In genomic region chr22:20507253-20508066, GRCh38 we compare ENCODE assay signal across 1 cellular context.
TF ChIP-seq lines count a peak whose summit lies in the region.

TSS of gene MED15 (plus strand) at chr22:20507610. CDS start at chr22:20507679, 69 bp downstream.

TF ChIP-seq in GM12878, 131 proteins besides CTCF, POLR2A, EP300 and RAD21 (continued from another document and continues in another):
- peak; percentile 88 for TF ChIP-seq E4F1 (IDR thresholded peaks at IDR 0.05; ENCODE audit: borderline replicate concordance, partially characterized antibody)
- TF ChIP-seq HCFC1 (IDR thresholded peaks at IDR 0.05; ENCODE audit: low read length): peak; percentile 100
- peak; percentile 80 for TF ChIP-seq TCF12 (IDR thresholded peaks at IDR 0.05; ENCODE audit: low read depth, low read length)
- TF ChIP-seq ZBTB40 (IDR thresholded peaks at IDR 0.05; ENCODE audit: borderline replicate concordance): peak; percentile 96
- peak; percentile 44 for TF ChIP-seq MTA2 (IDR thresholded peaks at IDR 0.05; ENCODE audit: low read depth)
- TF ChIP-seq ETV6 (conservative IDR thresholded peaks at IDR 0.05 in 1 of 2, IDR thresholded peaks at IDR 0.05 in 1 of 2; ENCODE audit: borderline replicate concordance in 1 of 2, low read depth in 1 of 2): peak in 1 of 2 experiments; percentile 36; a peak in 1 of 4 replicates
- TF ChIP-seq ZNF687 (IDR thresholded peaks at IDR 0.05): no peak
- TF ChIP-seq CBFB (IDR thresholded peaks at IDR 0.05; ENCODE audit: low read depth): 0 out of 2 replicates have a peak, but pooled peaks have one; percentile 39
- peak; percentile 27; the same call in 1 of the 2 replicates for TF ChIP-seq SPI1 (IDR thresholded peaks at IDR 0.05; ENCODE audit: borderline replicate concordance, insufficient read depth, low read depth, low read length)
- peak; percentile 87 for TF ChIP-seq POLR2AphosphoS5 (IDR thresholded peaks at IDR 0.05; ENCODE audit: low read length)
- peak; percentile 99 for TF ChIP-seq SIX5 (IDR thresholded peaks at IDR 0.05; ENCODE audit: low read depth, low read length, severe bottlenecking)
- peak; percentile 39; the same call in 1 of the 2 replicates for TF ChIP-seq PKNOX1 (IDR thresholded peaks at IDR 0.05)
- TF ChIP-seq IRF4 (IDR thresholded peaks at IDR 0.05; ENCODE audit: low read depth, low read length): 0 out of 2 replicates have a peak, but pooled peaks have one; percentile 40
- TF ChIP-seq MLLT1 (IDR thresholded peaks at IDR 0.05): peak; percentile 76
- TF ChIP-seq TCF7 (IDR thresholded peaks at IDR 0.05; ENCODE audit: borderline replicate concordance): no peak
- TF ChIP-seq TCF3 (IDR thresholded peaks at IDR 0.05; ENCODE audit: borderline replicate concordance, insufficient read depth, low read depth, low read length): peak; percentile 71; the same call in 1 of the 2 replicates
- TF ChIP-seq SREBF1 (IDR thresholded peaks at IDR 0.05; ENCODE audit: low read length): peak; percentile 90
- TF ChIP-seq CBX5 (IDR thresholded peaks at IDR 0.05; ENCODE audit: low read depth): no peak
- TF ChIP-seq ATF3 (IDR thresholded peaks at IDR 0.05; ENCODE audit: borderline replicate concordance, extremely low read depth, low read depth, low read length): 0 out of 2 replicates have a peak, but pooled peaks have one; percentile 22
- TF ChIP-seq NKRF (conservative IDR thresholded peaks at IDR 0.05): peak; percentile 89
- peak; percentile 85 for TF ChIP-seq SIN3A (IDR thresholded peaks at IDR 0.05; ENCODE audit: low read depth, low read length)
- no peak for TF ChIP-seq STAT3 (IDR thresholded peaks at IDR 0.05; ENCODE audit: low read depth, low read length)
- 0 out of 2 replicates have a peak, but pooled peaks have one; percentile 36 for TF ChIP-seq DPF2 (IDR thresholded peaks at IDR 0.05)
- no peak for TF ChIP-seq SP1 (IDR thresholded peaks at IDR 0.05; ENCODE audit: low read depth, low read length)
- TF ChIP-seq HDGF (IDR thresholded peaks at IDR 0.05): peak; percentile 68; the same call in 1 of the 2 replicates
- peak; percentile 78 for TF ChIP-seq RELA (IDR thresholded peaks at IDR 0.05; ENCODE audit: borderline replicate concordance, partially characterized antibody)
- TF ChIP-seq TAF1 (IDR thresholded peaks at IDR 0.05; ENCODE audit: borderline replicate concordance, low read depth, low read length): peak; percentile 76; the same call in 1 of the 2 replicates
- no peak for TF ChIP-seq MTA3 (IDR thresholded peaks at IDR 0.05; ENCODE audit: borderline replicate concordance, low read length)
- peak; percentile 97 for TF ChIP-seq CREM (IDR thresholded peaks at IDR 0.05; ENCODE audit: low read depth)
- TF ChIP-seq NR2C1 (IDR thresholded peaks at IDR 0.05): peak; percentile 97
- TF ChIP-seq POLR2AphosphoS2 (IDR thresholded peaks at IDR 0.05; ENCODE audit: low read depth, low read length): 0 out of 2 replicates have a peak, but pooled peaks have one; percentile 43
- peak; percentile 89 for TF ChIP-seq CHD2 (IDR thresholded peaks at IDR 0.05; ENCODE audit: borderline replicate concordance, low read depth, low read length)
- no peak for TF ChIP-seq E2F8 (IDR thresholded peaks at IDR 0.05; ENCODE audit: low read depth, partially characterized antibody)
- TF ChIP-seq NFYA (IDR thresholded peaks at IDR 0.05; ENCODE audit: borderline replicate concordance, low read depth, low read length): no peak
- no peak for TF ChIP-seq CEBPB (IDR thresholded peaks at IDR 0.05; ENCODE audit: borderline replicate concordance in 1 of 2, low read depth in 2 of 2, low read length in 2 of 2)
- no peak for TF ChIP-seq BMI1 (IDR thresholded peaks at IDR 0.05; ENCODE audit: borderline replicate concordance)
- TF ChIP-seq TARDBP (IDR thresholded peaks at IDR 0.05; ENCODE audit: borderline replicate concordance): peak; percentile 98
- no peak for TF ChIP-seq NFXL1 (IDR thresholded peaks at IDR 0.05; ENCODE audit: borderline replicate concordance)
- TF ChIP-seq HSF1 (IDR thresholded peaks at IDR 0.05; ENCODE audit: low read depth, low read length): no peak
